Comparison of ENCODE assay signal across 1 cellular context in the genomic region with DNA sequence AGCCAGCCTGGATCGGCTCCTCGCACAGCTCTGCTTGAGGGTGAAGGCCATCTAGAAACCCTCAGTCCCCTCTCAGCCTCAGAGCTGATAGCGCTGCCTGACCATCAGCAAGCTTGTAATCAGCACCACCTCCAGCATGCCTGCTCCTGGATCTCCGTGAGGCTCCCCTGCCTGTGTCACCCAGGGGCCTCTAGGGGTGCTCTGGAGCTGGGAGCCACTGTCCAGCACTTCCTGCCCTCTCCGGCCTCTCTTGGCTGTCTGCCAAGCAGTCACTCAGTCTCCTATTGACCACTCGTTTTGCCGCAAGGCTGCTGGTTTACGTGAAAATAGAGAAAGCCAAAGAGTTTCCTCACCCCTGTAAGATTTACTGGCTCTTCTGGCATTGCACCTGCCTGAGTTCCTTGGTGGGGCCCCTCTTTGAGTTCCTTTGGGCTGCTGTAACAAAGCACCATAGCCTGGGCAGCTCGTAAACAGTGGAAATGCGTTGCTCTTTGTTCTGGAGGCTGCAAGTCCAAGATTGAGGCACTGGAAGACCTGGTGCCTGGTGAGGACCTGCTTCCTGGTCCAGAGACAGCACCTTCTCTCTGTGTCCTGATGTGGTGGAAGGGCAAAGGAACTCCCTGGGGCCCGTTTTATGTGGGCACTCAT.
TF ChIP-seq lines count a peak whose summit lies in the region.

No MANE protein-coding gene starts in this region.

TF ChIP-seq in HepG2, 621 proteins besides CTCF, POLR2A, EP300 and RAD21 (continues in another document):
- TF ChIP-seq ZNF33B (CRISPR knock-in tag; IDR thresholded peaks at IDR 0.05) (no peak), CENPT (CRISPR knock-in tag; IDR thresholded peaks at IDR 0.05; ENCODE audit: low read depth) (no peak), ATM (IDR thresholded peaks at IDR 0.05; ENCODE audit: borderline replicate concordance) (no peak), MIER2 (CRISPR knock-in tag; IDR thresholded peaks at IDR 0.05) (peak; percentile 90), PHF5A (CRISPR knock-in tag; IDR thresholded peaks at IDR 0.05; ENCODE audit: low read depth, unreplicated experiment) (peak; percentile 63), ZNF883 (CRISPR knock-in tag; IDR thresholded peaks at IDR 0.05; ENCODE audit: not compliant biosample characterization) (peak; percentile 25), EEA1 (CRISPR knock-in tag; IDR thresholded peaks at IDR 0.05; ENCODE audit: borderline replicate concordance) (no peak), SRSF4 (IDR thresholded peaks at IDR 0.05; ENCODE audit: low read depth, low read length, poor library complexity, severe bottlenecking) (no peak), LCORL (IDR thresholded peaks at IDR 0.05) (peak; percentile 91), LCORL (CRISPR knock-in tag; IDR thresholded peaks at IDR 0.05) (peak; percentile 58; the same call in 1 of the 2 replicates), STAG1 (CRISPR knock-in tag; IDR thresholded peaks at IDR 0.05) (peak; percentile 72), PPARG (CRISPR knock-in tag; conservative IDR thresholded peaks at IDR 0.05) (peak; percentile 61; the same call in 1 of the 2 replicates), FOXC1 (CRISPR knock-in tag; IDR thresholded peaks at IDR 0.05; ENCODE audit: borderline replicate concordance) (peak; percentile 7), ZNF678 (CRISPR knock-in tag; IDR thresholded peaks at IDR 0.05) (no peak), FIP1L1 (IDR thresholded peaks at IDR 0.05; ENCODE audit: borderline replicate concordance, insufficient read depth, low read depth, low read length) (0 out of 2 replicates have a peak, but pooled peaks have one; percentile 17), ZNF724P (CRISPR knock-in tag; IDR thresholded peaks at IDR 0.05; ENCODE audit: borderline replicate concordance) (peak; percentile 94; the same call in 1 of the 2 replicates), ZNF253 (CRISPR knock-in tag; IDR thresholded peaks at IDR 0.05; ENCODE audit: borderline replicate concordance) (no peak), ZFY (CRISPR knock-in tag; IDR thresholded peaks at IDR 0.05) (peak; percentile 65; the same call in 1 of the 2 replicates), ZNF549 (CRISPR knock-in tag; IDR thresholded peaks at IDR 0.05) (no peak), FOXO1 (CRISPR knock-in tag; IDR thresholded peaks at IDR 0.05) (peak; percentile 19; the same call in 1 of the 2 replicates), KDM1A (CRISPR knock-in tag; IDR thresholded peaks at IDR 0.05) (0 out of 2 replicates have a peak, but pooled peaks have one; percentile 35), PAF1 (CRISPR knock-in tag; IDR thresholded peaks at IDR 0.05) (no peak), ZNF292 (CRISPR knock-in tag; IDR thresholded peaks at IDR 0.05; ENCODE audit: borderline replicate concordance, low read depth) (peak; percentile 72; the same call in 1 of the 2 replicates), CBX1 (IDR thresholded peaks at IDR 0.05; ENCODE audit: low read depth) (peak; percentile 26), ZNF230 (CRISPR knock-in tag; IDR thresholded peaks at IDR 0.05) (peak; percentile 7; the same call in 1 of the 2 replicates), ZNF619 (CRISPR knock-in tag; IDR thresholded peaks at IDR 0.05) (peak; percentile 24; the same call in 1 of the 2 replicates), GATAD2A (CRISPR knock-in tag; IDR thresholded peaks at IDR 0.05) (peak; percentile 85), PHF8 (CRISPR knock-in tag; IDR thresholded peaks at IDR 0.05) (peak; percentile 45), MIER3 (CRISPR knock-in tag; IDR thresholded peaks at IDR 0.05; ENCODE audit: borderline replicate concordance) (peak; percentile 90; the same call in 1 of the 2 replicates), POLR2G (IDR thresholded peaks at IDR 0.05; ENCODE audit: low read depth, low read length) (peak; percentile 36; the same call in 1 of the 2 replicates), NFKB2 (CRISPR knock-in tag; IDR thresholded peaks at IDR 0.05; ENCODE audit: borderline replicate concordance) (peak; percentile 96; the same call in 1 of the 2 replicates), KMT2A (CRISPR knock-in tag; IDR thresholded peaks at IDR 0.05) (peak; percentile 58), ZIK1 (CRISPR knock-in tag; IDR thresholded peaks at IDR 0.05; ENCODE audit: borderline replicate concordance, low read depth) (no peak), ZNF205 (CRISPR knock-in tag; IDR thresholded peaks at IDR 0.05) (peak; percentile 82), FOSL1 (CRISPR knock-in tag; IDR thresholded peaks at IDR 0.05; ENCODE audit: borderline replicate concordance) (no peak), ZSCAN29 (CRISPR knock-in tag; conservative IDR thresholded peaks at IDR 0.05) (0 out of 2 replicates have a peak, but pooled peaks have one; percentile 8), ATAD3A (CRISPR knock-in tag; IDR thresholded peaks at IDR 0.05) (no peak), RBAK (CRISPR knock-in tag; IDR thresholded peaks at IDR 0.05) (no peak)
- TF ChIP-seq, protein P1, sequence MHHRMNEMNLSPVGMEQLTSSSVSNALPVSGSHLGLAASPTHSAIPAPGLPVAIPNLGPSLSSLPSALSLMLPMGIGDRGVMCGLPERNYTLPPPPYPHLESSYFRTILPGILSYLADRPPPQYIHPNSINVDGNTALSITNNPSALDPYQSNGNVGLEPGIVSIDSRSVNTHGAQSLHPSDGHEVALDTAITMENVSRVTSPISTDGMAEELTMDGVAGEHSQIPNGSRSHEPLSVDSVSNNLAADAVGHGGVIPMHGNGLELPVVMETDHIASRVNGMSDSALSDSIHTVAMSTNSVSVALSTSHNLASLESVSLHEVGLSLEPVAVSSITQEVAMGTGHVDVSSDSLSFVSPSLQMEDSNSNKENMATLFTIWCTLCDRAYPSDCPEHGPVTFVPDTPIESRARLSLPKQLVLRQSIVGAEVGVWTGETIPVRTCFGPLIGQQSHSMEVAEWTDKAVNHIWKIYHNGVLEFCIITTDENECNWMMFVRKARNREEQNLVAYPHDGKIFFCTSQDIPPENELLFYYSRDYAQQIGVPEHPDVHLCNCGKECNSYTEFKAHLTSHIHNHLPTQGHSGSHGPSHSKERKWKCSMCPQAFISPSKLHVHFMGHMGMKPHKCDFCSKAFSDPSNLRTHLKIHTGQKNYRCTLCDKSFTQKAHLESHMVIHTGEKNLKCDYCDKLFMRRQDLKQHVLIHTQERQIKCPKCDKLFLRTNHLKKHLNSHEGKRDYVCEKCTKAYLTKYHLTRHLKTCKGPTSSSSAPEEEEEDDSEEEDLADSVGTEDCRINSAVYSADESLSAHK (CRISPR knock-in tag; IDR thresholded peaks at IDR 0.05; ENCODE audit: borderline replicate concordance), result no peak; the same call in 1 of the 2 replicates
- TF ChIP-seq, protein P2, sequence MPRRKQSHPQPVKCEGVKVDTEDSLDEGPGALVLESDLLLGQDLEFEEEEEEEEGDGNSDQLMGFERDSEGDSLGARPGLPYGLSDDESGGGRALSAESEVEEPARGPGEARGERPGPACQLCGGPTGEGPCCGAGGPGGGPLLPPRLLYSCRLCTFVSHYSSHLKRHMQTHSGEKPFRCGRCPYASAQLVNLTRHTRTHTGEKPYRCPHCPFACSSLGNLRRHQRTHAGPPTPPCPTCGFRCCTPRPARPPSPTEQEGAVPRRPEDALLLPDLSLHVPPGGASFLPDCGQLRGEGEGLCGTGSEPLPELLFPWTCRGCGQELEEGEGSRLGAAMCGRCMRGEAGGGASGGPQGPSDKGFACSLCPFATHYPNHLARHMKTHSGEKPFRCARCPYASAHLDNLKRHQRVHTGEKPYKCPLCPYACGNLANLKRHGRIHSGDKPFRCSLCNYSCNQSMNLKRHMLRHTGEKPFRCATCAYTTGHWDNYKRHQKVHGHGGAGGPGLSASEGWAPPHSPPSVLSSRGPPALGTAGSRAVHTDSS (CRISPR knock-in tag; conservative IDR thresholded peaks at IDR 0.05), result no peak
- TF ChIP-seq, protein P3, sequence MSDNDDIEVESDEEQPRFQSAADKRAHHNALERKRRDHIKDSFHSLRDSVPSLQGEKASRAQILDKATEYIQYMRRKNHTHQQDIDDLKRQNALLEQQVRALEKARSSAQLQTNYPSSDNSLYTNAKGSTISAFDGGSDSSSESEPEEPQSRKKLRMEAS (IDR thresholded peaks at IDR 0.05), result peak; percentile 65
- TF ChIP-seq, protein P4, sequence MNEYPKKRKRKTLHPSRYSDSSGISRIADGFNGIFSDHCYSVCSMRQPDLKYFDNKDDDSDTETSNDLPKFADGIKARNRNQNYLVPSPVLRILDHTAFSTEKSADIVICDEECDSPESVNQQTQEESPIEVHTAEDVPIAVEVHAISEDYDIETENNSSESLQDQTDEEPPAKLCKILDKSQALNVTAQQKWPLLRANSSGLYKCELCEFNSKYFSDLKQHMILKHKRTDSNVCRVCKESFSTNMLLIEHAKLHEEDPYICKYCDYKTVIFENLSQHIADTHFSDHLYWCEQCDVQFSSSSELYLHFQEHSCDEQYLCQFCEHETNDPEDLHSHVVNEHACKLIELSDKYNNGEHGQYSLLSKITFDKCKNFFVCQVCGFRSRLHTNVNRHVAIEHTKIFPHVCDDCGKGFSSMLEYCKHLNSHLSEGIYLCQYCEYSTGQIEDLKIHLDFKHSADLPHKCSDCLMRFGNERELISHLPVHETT (CRISPR knock-in tag; conservative IDR thresholded peaks at IDR 0.05), result 0 out of 2 replicates have a peak, but pooled peaks have one; percentile 24
- TF ChIP-seq, protein P5, sequence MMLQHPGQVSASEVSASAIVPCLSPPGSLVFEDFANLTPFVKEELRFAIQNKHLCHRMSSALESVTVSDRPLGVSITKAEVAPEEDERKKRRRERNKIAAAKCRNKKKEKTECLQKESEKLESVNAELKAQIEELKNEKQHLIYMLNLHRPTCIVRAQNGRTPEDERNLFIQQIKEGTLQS (CRISPR knock-in tag; IDR thresholded peaks at IDR 0.05), result peak; percentile 25; the same call in 1 of the 2 replicates
- TF ChIP-seq, protein P6, sequence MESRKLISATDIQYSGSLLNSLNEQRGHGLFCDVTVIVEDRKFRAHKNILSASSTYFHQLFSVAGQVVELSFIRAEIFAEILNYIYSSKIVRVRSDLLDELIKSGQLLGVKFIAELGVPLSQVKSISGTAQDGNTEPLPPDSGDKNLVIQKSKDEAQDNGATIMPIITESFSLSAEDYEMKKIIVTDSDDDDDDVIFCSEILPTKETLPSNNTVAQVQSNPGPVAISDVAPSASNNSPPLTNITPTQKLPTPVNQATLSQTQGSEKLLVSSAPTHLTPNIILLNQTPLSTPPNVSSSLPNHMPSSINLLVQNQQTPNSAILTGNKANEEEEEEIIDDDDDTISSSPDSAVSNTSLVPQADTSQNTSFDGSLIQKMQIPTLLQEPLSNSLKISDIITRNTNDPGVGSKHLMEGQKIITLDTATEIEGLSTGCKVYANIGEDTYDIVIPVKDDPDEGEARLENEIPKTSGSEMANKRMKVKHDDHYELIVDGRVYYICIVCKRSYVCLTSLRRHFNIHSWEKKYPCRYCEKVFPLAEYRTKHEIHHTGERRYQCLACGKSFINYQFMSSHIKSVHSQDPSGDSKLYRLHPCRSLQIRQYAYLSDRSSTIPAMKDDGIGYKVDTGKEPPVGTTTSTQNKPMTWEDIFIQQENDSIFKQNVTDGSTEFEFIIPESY (CRISPR knock-in tag; IDR thresholded peaks at IDR 0.05), result peak; percentile 59
- TF ChIP-seq, protein P7, sequence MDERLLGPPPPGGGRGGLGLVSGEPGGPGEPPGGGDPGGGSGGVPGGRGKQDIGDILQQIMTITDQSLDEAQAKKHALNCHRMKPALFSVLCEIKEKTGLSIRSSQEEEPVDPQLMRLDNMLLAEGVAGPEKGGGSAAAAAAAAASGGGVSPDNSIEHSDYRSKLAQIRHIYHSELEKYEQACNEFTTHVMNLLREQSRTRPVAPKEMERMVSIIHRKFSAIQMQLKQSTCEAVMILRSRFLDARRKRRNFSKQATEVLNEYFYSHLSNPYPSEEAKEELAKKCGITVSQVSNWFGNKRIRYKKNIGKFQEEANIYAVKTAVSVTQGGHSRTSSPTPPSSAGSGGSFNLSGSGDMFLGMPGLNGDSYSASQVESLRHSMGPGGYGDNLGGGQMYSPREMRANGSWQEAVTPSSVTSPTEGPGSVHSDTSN (CRISPR knock-in tag; IDR thresholded peaks at IDR 0.05), result peak; percentile 68
- TF ChIP-seq, protein P8, sequence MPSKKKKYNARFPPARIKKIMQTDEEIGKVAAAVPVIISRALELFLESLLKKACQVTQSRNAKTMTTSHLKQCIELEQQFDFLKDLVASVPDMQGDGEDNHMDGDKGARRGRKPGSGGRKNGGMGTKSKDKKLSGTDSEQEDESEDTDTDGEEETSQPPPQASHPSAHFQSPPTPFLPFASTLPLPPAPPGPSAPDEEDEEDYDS (CRISPR knock-in tag; IDR thresholded peaks at IDR 0.05), result peak; percentile 68; the same call in 1 of the 2 replicates
- TF ChIP-seq, protein P9, sequence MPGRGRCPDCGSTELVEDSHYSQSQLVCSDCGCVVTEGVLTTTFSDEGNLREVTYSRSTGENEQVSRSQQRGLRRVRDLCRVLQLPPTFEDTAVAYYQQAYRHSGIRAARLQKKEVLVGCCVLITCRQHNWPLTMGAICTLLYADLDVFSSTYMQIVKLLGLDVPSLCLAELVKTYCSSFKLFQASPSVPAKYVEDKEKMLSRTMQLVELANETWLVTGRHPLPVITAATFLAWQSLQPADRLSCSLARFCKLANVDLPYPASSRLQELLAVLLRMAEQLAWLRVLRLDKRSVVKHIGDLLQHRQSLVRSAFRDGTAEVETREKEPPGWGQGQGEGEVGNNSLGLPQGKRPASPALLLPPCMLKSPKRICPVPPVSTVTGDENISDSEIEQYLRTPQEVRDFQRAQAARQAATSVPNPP (CRISPR knock-in tag; IDR thresholded peaks at IDR 0.05), result no peak
- TF ChIP-seq, protein P10, sequence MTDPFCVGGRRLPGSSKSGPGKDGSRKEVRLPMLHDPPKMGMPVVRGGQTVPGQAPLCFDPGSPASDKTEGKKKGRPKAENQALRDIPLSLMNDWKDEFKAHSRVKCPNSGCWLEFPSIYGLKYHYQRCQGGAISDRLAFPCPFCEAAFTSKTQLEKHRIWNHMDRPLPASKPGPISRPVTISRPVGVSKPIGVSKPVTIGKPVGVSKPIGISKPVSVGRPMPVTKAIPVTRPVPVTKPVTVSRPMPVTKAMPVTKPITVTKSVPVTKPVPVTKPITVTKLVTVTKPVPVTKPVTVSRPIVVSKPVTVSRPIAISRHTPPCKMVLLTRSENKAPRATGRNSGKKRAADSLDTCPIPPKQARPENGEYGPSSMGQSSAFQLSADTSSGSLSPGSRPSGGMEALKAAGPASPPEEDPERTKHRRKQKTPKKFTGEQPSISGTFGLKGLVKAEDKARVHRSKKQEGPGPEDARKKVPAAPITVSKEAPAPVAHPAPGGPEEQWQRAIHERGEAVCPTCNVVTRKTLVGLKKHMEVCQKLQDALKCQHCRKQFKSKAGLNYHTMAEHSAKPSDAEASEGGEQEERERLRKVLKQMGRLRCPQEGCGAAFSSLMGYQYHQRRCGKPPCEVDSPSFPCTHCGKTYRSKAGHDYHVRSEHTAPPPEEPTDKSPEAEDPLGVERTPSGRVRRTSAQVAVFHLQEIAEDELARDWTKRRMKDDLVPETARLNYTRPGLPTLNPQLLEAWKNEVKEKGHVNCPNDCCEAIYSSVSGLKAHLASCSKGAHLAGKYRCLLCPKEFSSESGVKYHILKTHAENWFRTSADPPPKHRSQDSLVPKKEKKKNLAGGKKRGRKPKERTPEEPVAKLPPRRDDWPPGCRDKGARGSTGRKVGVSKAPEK (CRISPR knock-in tag; IDR thresholded peaks at IDR 0.05; ENCODE audit: borderline replicate concordance), result no peak
